15 cellular contexts compared by ENCODE assay signal in genomic region chr10:34320265-34320664, GRCh38.
DNase-seq lines count a peak whose midpoint lies in the region; TF ChIP-seq lines count a peak whose summit lies in the region.
"Had no signal": no experiment of that assay in that cellular context is flagged by ENCODE, and none has a peak within 500 bp of the region (broad histone marks: within the 10 kb centered on the region; RNA-seq: fewer than 3 reads in every experiment).

No MANE protein-coding gene starts in this region.

- no peaks in the 10 kb centered on the region for H3K27me3 ChIP-seq in smooth muscle cell (ENCODE audit: low read depth)
- H3K27me3 ChIP-seq: gastrocnemius medialis had no signal

- WGBS in smooth muscle cell (ENCODE audit: low lambda C conversion rate) = 70% methylated on average over 4 of the region's 4 CpGs

- no peaks in the 10 kb centered on the region for H3K9me3 ChIP-seq in smooth muscle cell (replicated peaks; ENCODE audit: low read depth)
- H3K9me3 ChIP-seq: gastrocnemius medialis had no signal

- no peak overlapping the region for H3K27ac Mint-ChIP-seq in activated CD4-positive, alpha-beta T cell treated with anti-CD3 and anti-CD28 coated beads, Interleukin-2, amount 10 ng/mL, durations not matched to agents 24 days and 14 days
- H3K27ac Mint-ChIP-seq: naive thymus-derived CD8-positive, alpha-beta T cell; stimulated activated naive CD8-positive, alpha-beta T cell treated with anti-CD3 and anti-CD28 coated beads, Interleukin-15, Interleukin-2, amounts not matched to agents 100 ng/mL and 50 ng/mL, for 24 hours had no signal

- peak overlapping the region; percentile 48 for H3K4me2 ChIP-seq in smooth muscle cell

- no peaks in the 10 kb centered on the region for H3K4me1 Mint-ChIP-seq in activated CD4-positive, alpha-beta T cell treated with anti-CD3 and anti-CD28 coated beads, Interleukin-2, amount 10 ng/mL, durations not matched to agents 24 days and 14 days
- H3K4me1 Mint-ChIP-seq: naive thymus-derived CD8-positive, alpha-beta T cell had no signal

- no peak overlapping the region for H3K4me3 Mint-ChIP-seq in activated CD4-positive, alpha-beta T cell treated with anti-CD3 and anti-CD28 coated beads, Interleukin-2, amount 10 ng/mL, durations not matched to agents 24 days and 14 days
- H3K4me3 Mint-ChIP-seq: naive thymus-derived CD8-positive, alpha-beta T cell; stimulated activated naive CD8-positive, alpha-beta T cell treated with anti-CD3 and anti-CD28 coated beads, Interleukin-15, Interleukin-2, amounts not matched to agents 100 ng/mL and 50 ng/mL, for 24 hours had no signal

- H3K36me3 Mint-ChIP-seq in activated CD4-positive, alpha-beta T cell treated with anti-CD3 and anti-CD28 coated beads, Interleukin-2, amount 10 ng/mL, durations not matched to agents 24 days and 14 days (ENCODE audit: low read depth) = no peaks in the 10 kb centered on the region
- H3K36me3 Mint-ChIP-seq: naive thymus-derived CD8-positive, alpha-beta T cell had no signal

- no peaks in the 10 kb centered on the region for H3K4me1 ChIP-seq in smooth muscle cell (ENCODE audit: low read depth)

- H3K36me3 ChIP-seq in smooth muscle cell (ENCODE audit: low read depth) = no peaks in the 10 kb centered on the region
- H3K36me3 ChIP-seq: gastrocnemius medialis had no signal

- no peak overlapping the region for H2AFZ ChIP-seq in smooth muscle cell (ENCODE audit: low read depth)

- no peak for TF ChIP-seq CTCF in smooth muscle cell (IDR thresholded peaks at IDR 0.05; ENCODE audit: borderline replicate concordance, insufficient read depth, poor library complexity, severe bottlenecking)

- peak overlapping the region; percentile 66 for H3K27ac ChIP-seq in smooth muscle cell (ENCODE audit: low read depth)
- H3K27ac ChIP-seq: gastrocnemius medialis had no signal

- no peak overlapping the region for H3K4me3 ChIP-seq in smooth muscle cell
- H3K4me3 ChIP-seq: gastrocnemius medialis had no signal

- DNase-seq in DMS153 treated with DMSO at 0.1 percent for 48 hours (lab: John Stamatoyannopoulos, UW; ENCODE audit: unreplicated experiment) = peak; percentile 25
- DNase-seq in DMS153 (lab: John Stamatoyannopoulos, UW) = no peak
- DNase-seq in NCI-H446 (lab: John Stamatoyannopoulos, UW) = peak; percentile 55 to 87
- peak; percentile 4 for DNase-seq in astrocyte of the hippocampus (ENCODE audit: low read depth, low spot score)
- no peak for DNase-seq in smooth muscle cell (lab: John Stamatoyannopoulos, UW; ENCODE audit: unreplicated experiment)
- DNase-seq in activated CD4-positive, alpha-beta T cell treated with anti-CD3 and anti-CD28 coated beads, Interleukin-2, amount 10 ng/mL, durations not matched to agents 24 days and 14 days = no peak
- DNase-seq in activated CD8-positive, alpha-beta memory T cell treated with anti-CD3 and anti-CD28 coated beads for 24 hours = no peak
- no peak for DNase-seq in HCEC 1CT
- DNase-seq: 8988T; activated CD4-positive, alpha-beta T cell treated with anti-CD3 and anti-CD28 coated beads, Interleukin-2, amount 50 U/mL, for 48 hours; activated T-cell treated with anti-CD3 and anti-CD28 coated beads, Interleukin-2, amount 50 U/mL, for 48 hours; gastrocnemius medialis; naive thymus-derived CD8-positive, alpha-beta T cell; SW 1271 had no signal

- no peaks in the 10 kb centered on the region for H4K20me1 ChIP-seq in smooth muscle cell (ENCODE audit: low read depth)

- no peaks in the 10 kb centered on the region for H3K9me3 Mint-ChIP-seq in activated CD4-positive, alpha-beta T cell treated with anti-CD3 and anti-CD28 coated beads, Interleukin-2, amount 10 ng/mL, durations not matched to agents 24 days and 14 days
- H3K9me3 Mint-ChIP-seq: naive thymus-derived CD8-positive, alpha-beta T cell; stimulated activated naive CD8-positive, alpha-beta T cell treated with anti-CD3 and anti-CD28 coated beads, Interleukin-15, Interleukin-2, amounts not matched to agents 100 ng/mL and 50 ng/mL, for 24 hours had no signal

- H3K79me2 ChIP-seq in smooth muscle cell (ENCODE audit: low read depth) = no peaks in the 10 kb centered on the region

- intact Hi-C loops in activated CD4-positive, alpha-beta T cell treated with anti-CD3 and anti-CD28 coated beads, Interleukin-2, amount 10 ng/mL, durations not matched to agents 24 days and 14 days (cut with micrococcal nuclease) = no loop called here

- H3F3A ChIP-seq in smooth muscle cell (ENCODE audit: low read depth) = peaks cover 8% of the 10 kb centered on the region

- no peak overlapping the region for H3K9ac ChIP-seq in smooth muscle cell (ENCODE audit: low read depth)

- peaks cover 1% of the 10 kb centered on the region for H3K27me3 Mint-ChIP-seq in activated CD4-positive, alpha-beta T cell treated with anti-CD3 and anti-CD28 coated beads, Interleukin-2, amount 10 ng/mL, durations not matched to agents 24 days and 14 days
- H3K27me3 Mint-ChIP-seq: naive thymus-derived CD8-positive, alpha-beta T cell; stimulated activated naive CD8-positive, alpha-beta T cell treated with anti-CD3 and anti-CD28 coated beads, Interleukin-15, Interleukin-2, amounts not matched to agents 100 ng/mL and 50 ng/mL, for 24 hours had no signal

Comparison
In these comparisons a context has a peak if more than half of its experiments do, and no peak if none do; other contexts are left out.
1. DNase-seq: peak in DMS153 treated with DMSO at 0.1 percent for 48 hours (single experiment), NCI-H446 (2 of 2) and astrocyte of the hippocampus (single experiment); none in DMS153 (single experiment), smooth muscle cell (single experiment), activated CD4-positive, alpha-beta T cell treated with anti-CD3 and anti-CD28 coated beads, Interleukin-2, amount 10 ng/mL, durations not matched to agents 24 days and 14 days (single experiment), activated CD8-positive, alpha-beta memory T cell treated with anti-CD3 and anti-CD28 coated beads for 24 hours (single experiment) and HCEC 1CT (single experiment).